Comparison of ENCODE assay signal across 10 cellular contexts in the genomic region with DNA sequence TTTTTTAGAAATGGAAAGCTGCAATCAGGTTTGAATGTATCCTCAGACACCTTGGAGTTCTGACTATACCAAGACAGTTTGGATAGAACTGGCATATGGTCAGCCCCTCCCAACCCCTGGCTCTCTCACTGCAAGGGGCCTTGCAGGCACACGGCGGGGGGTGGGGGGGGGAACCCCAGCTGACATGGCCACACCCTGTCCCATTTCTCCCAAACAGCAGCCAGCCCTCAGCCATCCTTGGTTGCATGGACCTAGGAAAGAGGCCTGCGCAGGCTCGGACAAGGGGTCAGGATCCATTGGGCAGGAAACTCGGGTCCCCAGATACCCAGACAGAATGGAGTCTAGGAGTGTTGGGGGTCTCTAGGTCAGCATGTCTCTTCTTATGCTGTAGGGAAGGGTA. TPM values are rescaled to one million over a fixed set of nuclear protein-coding genes. Genes with fewer than 3 reads are reported as not detected.
DNase-seq lines count a peak whose midpoint lies in the region; ATAC-seq, FAIRE-seq and TF ChIP-seq lines count a peak whose summit lies in the region.
"Had no signal": no experiment of that assay in that cellular context is flagged by ENCODE, and none has a peak within 500 bp of the region (broad histone marks: within the 10 kb centered on the region; RNA-seq: fewer than 3 reads in every experiment).

No MANE protein-coding gene starts in this region.

- H3K4me1 ChIP-seq in OCI-LY3 (ENCODE audit: low read length) (peaks cover 10% of the 10 kb centered on the region), esophagus muscularis mucosa (peaks cover 15 to 32% (median 22%) of the 10 kb centered on the region in 4 donors), smooth muscle cell (ENCODE audit: low read depth) (peaks cover 4% of the 10 kb centered on the region)

- no peak overlapping the region for H3K27ac ChIP-seq in OCI-LY3 (ENCODE audit: low read length)
- H3K27ac ChIP-seq in esophagus muscularis mucosa (replicated peaks in 1 of 4), result peak overlapping the region; percentile 76 to 89 (median 81)
- no peak overlapping the region for H3K27ac ChIP-seq in smooth muscle cell (ENCODE audit: low read depth)

- WGBS in esophagus muscularis mucosa, result 89% methylated on average over 3 of the region's 5 CpGs
- WGBS in smooth muscle cell (ENCODE audit: low lambda C conversion rate), result 91% methylated on average over 5 of the region's 5 CpGs

- no peaks in the 10 kb centered on the region for H3K9me3 Mint-ChIP-seq in activated CD8-positive, alpha-beta memory T cell treated with anti-CD3 and anti-CD28 coated beads, Interleukin-2, amount 10 ng/mL, durations not matched to agents 7 days and 5 days (ENCODE audit: low read depth)

- H3K4me2 ChIP-seq in OCI-LY3 (ENCODE audit: low read length) (peak overlapping the region; percentile 85), smooth muscle cell (peak overlapping the region; percentile 86)

- peaks cover 11% of the 10 kb centered on the region for H3K27me3 Mint-ChIP-seq in activated CD8-positive, alpha-beta memory T cell treated with anti-CD3 and anti-CD28 coated beads, Interleukin-2, amount 10 ng/mL, durations not matched to agents 7 days and 5 days

- H3K9ac ChIP-seq in OCI-LY3 (ENCODE audit: low read length) (peak overlapping the region; percentile 40), smooth muscle cell (ENCODE audit: low read depth) (no peak overlapping the region)

- peak overlapping the region; percentile 54 for H3K4me3 Mint-ChIP-seq in activated CD8-positive, alpha-beta memory T cell treated with anti-CD3 and anti-CD28 coated beads, Interleukin-2, amount 10 ng/mL, durations not matched to agents 7 days and 5 days

- TF ChIP-seq POLR2A in esophagus muscularis mucosa (IDR thresholded peaks at IDR 0.05; ENCODE audit: low read depth), result no peak

- H3K79me2 ChIP-seq in OCI-LY3 (ENCODE audit: low read length) (no peaks in the 10 kb centered on the region), smooth muscle cell (ENCODE audit: low read depth) (no peaks in the 10 kb centered on the region)

- intact Hi-C loops in esophagus muscularis mucosa (cut with DNase I), result no loop called here

- FAIRE-seq in HTR-8/SVneo (lab: Jason Lieb, UNC), result no peak
- FAIRE-seq: urothelium cell line had no signal

- peak overlapping the region; percentile 77 for H3K4me3 ChIP-seq in OCI-LY3 (ENCODE audit: low read length)
- peak overlapping the region in 3 of 4 donors; percentile 60 to 81 (median 62) for H3K4me3 ChIP-seq in esophagus muscularis mucosa
- no peak overlapping the region for H3K4me3 ChIP-seq in smooth muscle cell

- no peaks in the 10 kb centered on the region for H3K36me3 Mint-ChIP-seq in activated CD8-positive, alpha-beta memory T cell treated with anti-CD3 and anti-CD28 coated beads, Interleukin-2, amount 10 ng/mL, durations not matched to agents 7 days and 5 days

- TF ChIP-seq CTCF in OCI-LY3 (IDR thresholded peaks at IDR 0.05; ENCODE audit: low read depth, low read length) (no peak), esophagus muscularis mucosa (IDR thresholded peaks at IDR 0.05) (no peak), smooth muscle cell (IDR thresholded peaks at IDR 0.05; ENCODE audit: borderline replicate concordance, insufficient read depth, poor library complexity, severe bottlenecking) (no peak)

- H3K4me1 Mint-ChIP-seq in activated CD8-positive, alpha-beta memory T cell treated with anti-CD3 and anti-CD28 coated beads, Interleukin-2, amount 10 ng/mL, durations not matched to agents 7 days and 5 days, result peaks cover 5% of the 10 kb centered on the region

- H3K27ac Mint-ChIP-seq in activated CD8-positive, alpha-beta memory T cell treated with anti-CD3 and anti-CD28 coated beads, Interleukin-2, amount 10 ng/mL, durations not matched to agents 7 days and 5 days, result peak overlapping the region; percentile 67

- H3K27me3 ChIP-seq in OCI-LY3 (ENCODE audit: low read depth, low read length) (peaks cover 27% of the 10 kb centered on the region), esophagus muscularis mucosa (no peaks in the 10 kb centered on the region), smooth muscle cell (ENCODE audit: low read depth) (no peaks in the 10 kb centered on the region)

- TF ChIP-seq EP300 in esophagus muscularis mucosa (IDR thresholded peaks at IDR 0.05), result no peak

- H3F3A ChIP-seq in smooth muscle cell (ENCODE audit: low read depth), result no peaks in the 10 kb centered on the region

- no peaks in the 10 kb centered on the region for H3K9me3 ChIP-seq in OCI-LY3 (ENCODE audit: insufficient read depth, low read length)
- H3K9me3 ChIP-seq in esophagus muscularis mucosa, result no peaks in the 10 kb centered on the region
- H3K9me3 ChIP-seq in smooth muscle cell (replicated peaks; ENCODE audit: low read depth), result no peaks in the 10 kb centered on the region

- in situ Hi-C loops in G401 (cut with HindIII; ENCODE audit: low sequenced_read_pairs), result no loop called here

- H3K36me3 ChIP-seq in OCI-LY3 (replicated peaks; ENCODE audit: low read depth, low read length) (no peaks in the 10 kb centered on the region), esophagus muscularis mucosa (peaks cover 10 to 55% (median 55%) of the 10 kb centered on the region in 4 donors), smooth muscle cell (ENCODE audit: low read depth) (no peaks in the 10 kb centered on the region)

- CTCF ChIA-PET in activated CD8-positive, alpha-beta memory T cell treated with anti-CD3 and anti-CD28 coated beads, Interleukin-2, amount 10 ng/mL, durations not matched to agents 7 days and 5 days (lab: Charles Lee), result interaction anchor here (1.5 to 2.4 kb wide), 6 partner anchors 23 to 184 kb away, joined by 4 to 31 read pairs (median 8); partner anchors contain the start of gene RPL32

- DNase-seq in activated CD8-positive, alpha-beta memory T cell treated with anti-CD3 and anti-CD28 coated beads, Interleukin-2, amount 10 ng/mL, durations not matched to agents 7 days and 5 days, result no peak
- no peak for DNase-seq in activated CD8-positive, alpha-beta memory T cell treated with anti-CD3 and anti-CD28 coated beads, Interleukin-2, amount 50 U/mL, for 48 hours
- DNase-seq in esophagus muscularis mucosa (ENCODE audit: extremely low spot score) (no peak), smooth muscle cell (lab: John Stamatoyannopoulos, UW; ENCODE audit: unreplicated experiment) (no peak), G401 (ENCODE audit: low spot score) (no peak), HTR-8/SVneo (ENCODE audit: insufficient read length, low spot score) (no peak)

- H2AFZ ChIP-seq in OCI-LY3 (ENCODE audit: low read depth, low read length) (peak overlapping the region; percentile 73), smooth muscle cell (ENCODE audit: low read depth) (peak overlapping the region; percentile 86)

- H4K20me1 ChIP-seq in OCI-LY3 (ENCODE audit: insufficient read depth, low read length) (no peaks in the 10 kb centered on the region), smooth muscle cell (ENCODE audit: low read depth) (no peaks in the 10 kb centered on the region)

- ATAC-seq in activated CD8-positive, alpha-beta memory T cell treated with anti-CD3 and anti-CD28 coated beads, Interleukin-2, amount 10 ng/mL, durations not matched to agents 7 days and 5 days, result no peak
- ATAC-seq in HG03354 (IDR thresholded peaks at IDR 0.05; ENCODE audit: poor library complexity, severe bottlenecking, unreplicated experiment), result no peak

RNA-seq across cellular contexts. Expression of gene CAND2, which starts 14.5 kb away (rescaled TPM):
- total RNA-seq in activated CD8-positive, alpha-beta memory T cell treated with anti-CD3 and anti-CD28 coated beads, Interleukin-2, amount 10 ng/mL, durations not matched to agents 7 days and 5 days, result under 1 TPM; 0.05 to 0.09 TPM
- total RNA-seq in esophagus muscularis mucosa (10 to 100 TPM; 10.8 to 26.8 (median 19.6) TPM), smooth muscle cell (2.7 and 4.8 TPM in 2 replicates)
- polyA plus RNA-seq in smooth muscle cell, result 2.1 and 2.9 TPM in 2 replicates
- 19.2 and 20.2 TPM in 2 replicates for total RNA-seq in G401 (2014; rRNA removed; shearing (Covaris generic))

RNA-seq across cellular contexts. Expression of gene RPL32, which starts 30.4 kb away (rescaled TPM):
- total RNA-seq in activated CD8-positive, alpha-beta memory T cell treated with anti-CD3 and anti-CD28 coated beads, Interleukin-2, amount 10 ng/mL, durations not matched to agents 7 days and 5 days, result 1,000 to 10,000 TPM; 1,759 to 1,893 TPM
- total RNA-seq in esophagus muscularis mucosa (1,000 to 10,000 TPM in 2 of 4 donors, 100 to 1,000 TPM in 2; 784 to 1,554 (median 1,100) TPM), smooth muscle cell (988 and 1,486 TPM in 2 replicates)
- 744 and 789 TPM in 2 replicates for polyA plus RNA-seq in smooth muscle cell
- 2,015 and 2,172 TPM in 2 replicates for total RNA-seq in G401 (2014; rRNA removed; shearing (Covaris generic))

RNA-seq across cellular contexts. Expression of gene TMEM40, which starts 51.9 kb away (rescaled TPM):
- total RNA-seq in activated CD8-positive, alpha-beta memory T cell treated with anti-CD3 and anti-CD28 coated beads, Interleukin-2, amount 10 ng/mL, durations not matched to agents 7 days and 5 days, result not detected
- total RNA-seq in esophagus muscularis mucosa (not detected), smooth muscle cell (6.4 and 6.7 TPM in 2 replicates)
- 6.8 and 15.6 TPM in 2 replicates for polyA plus RNA-seq in smooth muscle cell
- total RNA-seq in G401 (2014; rRNA removed; shearing (Covaris generic)), result not detected in 2 replicates
- total RNA-seq: HT1080 had no signal

Comparison
In these comparisons a context has a peak if more than half of its experiments do, and no peak if none do; other contexts are left out.
1. H3K27ac ChIP-seq: peak in esophagus muscularis mucosa (4 of 4); none in OCI-LY3 (single experiment) and smooth muscle cell (single experiment).